Comparison of ENCODE assay signal across 8 cellular contexts in genomic region chr19:10565028-10565566, GRCh38. TPM values are rescaled to one million over a fixed set of nuclear protein-coding genes. Genes with fewer than 3 reads are reported as not detected.
DNase-seq lines count a peak whose midpoint lies in the region; ATAC-seq, FAIRE-seq and TF ChIP-seq lines count a peak whose summit lies in the region.

No MANE protein-coding gene starts in this region.

- H3K4me2 ChIP-seq in endothelial cell of umbilical vein (ENCODE audit: insufficient read depth, low read length), result peak overlapping the region; percentile 74

- no TSS peak for BruUV-seq in endothelial cell of umbilical vein (replicated peaks; lab: Mats Ljungman, UMichigan)

- peak overlapping the region; percentile 64 for H3K27ac ChIP-seq in endothelial cell of umbilical vein (ENCODE audit: insufficient read depth, low read depth, low read length)
- H3K27ac ChIP-seq in upper lobe of left lung, result peak overlapping the region; percentile 84 to 95 (median 92)

- no peaks in the 10 kb centered on the region for H4K20me1 ChIP-seq in endothelial cell of umbilical vein (replicated peaks; ENCODE audit: control insufficient read depth, extremely low read depth, insufficient read depth, low read length)

- peaks cover 27% of the 10 kb centered on the region for H3K4me1 ChIP-seq in endothelial cell of umbilical vein (ENCODE audit: control insufficient read depth, extremely low read depth, insufficient read depth, low read length)
- H3K4me1 ChIP-seq in upper lobe of left lung, result peaks cover 33 to 42% (median 40%) of the 10 kb centered on the region in 4 donors

- H3K27ac Mint-ChIP-seq in activated CD8-positive, alpha-beta T cell treated with anti-CD3 and anti-CD28 coated beads, Interleukin-2, amount 10 ng/mL, durations not matched to agents 7 days and 5 days, result peak overlapping the region; percentile 94
- H3K27ac Mint-ChIP-seq in naive B cell, result peak overlapping the region; percentile 74 to 99 (median 93)

- H3K27me3 Mint-ChIP-seq in activated CD8-positive, alpha-beta T cell treated with anti-CD3 and anti-CD28 coated beads, Interleukin-2, amount 10 ng/mL, durations not matched to agents 7 days and 5 days (ENCODE audit: low read depth), result no peaks in the 10 kb centered on the region
- no peaks in the 10 kb centered on the region for H3K27me3 Mint-ChIP-seq in naive B cell

- H3K9me3 ChIP-seq in endothelial cell of umbilical vein (replicated peaks; ENCODE audit: control insufficient read depth, insufficient read depth, low read length) (no peaks in the 10 kb centered on the region), upper lobe of left lung (no peaks in the 10 kb centered on the region)

- peaks cover 61% of the 10 kb centered on the region for H3K36me3 Mint-ChIP-seq in activated CD8-positive, alpha-beta T cell treated with anti-CD3 and anti-CD28 coated beads, Interleukin-2, amount 10 ng/mL, durations not matched to agents 7 days and 5 days (ENCODE audit: low read depth)
- H3K36me3 Mint-ChIP-seq in naive B cell, result no peaks in the 10 kb centered on the region

- no peaks in the 10 kb centered on the region for H3K9me3 Mint-ChIP-seq in activated CD8-positive, alpha-beta T cell treated with anti-CD3 and anti-CD28 coated beads, Interleukin-2, amount 10 ng/mL, durations not matched to agents 7 days and 5 days (ENCODE audit: insufficient read depth)
- no peaks in the 10 kb centered on the region for H3K9me3 Mint-ChIP-seq in naive B cell

- H3K9ac ChIP-seq in endothelial cell of umbilical vein (replicated peaks; ENCODE audit: extremely low read depth, insufficient read depth, low read length), result peak overlapping the region; percentile 89

- peaks cover 46% of the 10 kb centered on the region for H3K4me1 Mint-ChIP-seq in activated CD8-positive, alpha-beta T cell treated with anti-CD3 and anti-CD28 coated beads, Interleukin-2, amount 10 ng/mL, durations not matched to agents 7 days and 5 days (ENCODE audit: low read depth)
- peaks cover 38 to 53% (median 42%) of the 10 kb centered on the region in 3 donors for H3K4me1 Mint-ChIP-seq in naive B cell

- POLR2A ChIA-PET in activated CD8-positive, alpha-beta T cell treated with anti-CD3 and anti-CD28 coated beads, Interleukin-2, amount 10 ng/mL, durations not matched to agents 7 days and 5 days (lab: Charles Lee), result interaction anchor here (8.0 kb wide), 1 partner anchor 11 kb away, joined by 141 read pairs; no protein-coding TSS in a partner anchor
- POLR2A ChIA-PET in endothelial cell of umbilical vein (lab: Charles Lee), result interaction anchor here (0.8 kb wide), 1 partner anchor 87 kb away, joined by 3 read pairs; no protein-coding TSS in a partner anchor

- H3K4me3 ChIP-seq in endothelial cell of umbilical vein (replicated peaks in 1 of 3; ENCODE audit: insufficient read depth in 1 of 3, low read depth in 1 of 3, low read length in 3 of 3) (peak overlapping the region; percentile 75 to 99 (median 78)), upper lobe of left lung (peak overlapping the region; percentile 69 to 96 (median 86))

- dilution Hi-C loops in endothelial cell of umbilical vein (cut with MboI; ENCODE audit: extremely low pct_ligation_motif_present, low sequenced_read_pairs), result no loop called here

- no peaks in the 10 kb centered on the region for H3K9me1 ChIP-seq in endothelial cell of umbilical vein (replicated peaks; ENCODE audit: control insufficient read depth, extremely low read depth, insufficient read depth, low read length)

- DNase-seq in NCI-H1694 treated with DMSO at 0.1 percent for 48 hours (lab: John Stamatoyannopoulos, UW), result peak; percentile 13
- no peak for DNase-seq in NCI-H1694 (lab: John Stamatoyannopoulos, UW)
- DNase-seq in NCI-H146 (lab: John Stamatoyannopoulos, UW), result peak; percentile 85
- peak; percentile 75 for DNase-seq in activated CD8-positive, alpha-beta T cell treated with anti-CD3 and anti-CD28 coated beads, Interleukin-2, amount 10 ng/mL, durations not matched to agents 7 days and 5 days
- DNase-seq in endothelial cell of umbilical vein (ENCODE audit: low read depth, low spot score), result peak; percentile 26
- DNase-seq in naive B cell, result peak; percentile 60
- DNase-seq in upper lobe of left lung, result peak; percentile 45 to 76

- CTCF ChIA-PET in activated CD8-positive, alpha-beta T cell treated with anti-CD3 and anti-CD28 coated beads, Interleukin-2, amount 10 ng/mL, durations not matched to agents 7 days and 5 days (lab: Charles Lee), result interaction anchor here (6.3 kb wide), 1 partner anchor 11 kb away, joined by 76 read pairs; no protein-coding TSS in a partner anchor
- CTCF ChIA-PET in endothelial cell of umbilical vein (lab: Charles Lee), result interaction anchor here (0.6 to 1.0 kb wide), 3 partner anchors 16 to 81 kb away, joined by 3 to 4 read pairs (median 3); no protein-coding TSS in a partner anchor

- TF ChIP-seq POLR2A in endothelial cell of umbilical vein (IDR thresholded peaks at IDR 0.05; ENCODE audit: low read depth, low read length) (no peak), upper lobe of left lung (IDR thresholded peaks at IDR 0.05) (no peak)

- TF ChIP-seq CTCF in endothelial cell of umbilical vein (IDR thresholded peaks at IDR 0.05; ENCODE audit: extremely low read depth in 1 of 2, insufficient read depth in 1 of 2, low read depth in 1 of 2, low read length in 2 of 2) (peak in 1 of 2 donors; percentile 43), upper lobe of left lung (IDR thresholded peaks at IDR 0.05) (no peak)

- no peak for FAIRE-seq in endothelial cell of umbilical vein (lab: Jason Lieb, UNC)

- H3K36me3 ChIP-seq in endothelial cell of umbilical vein (ENCODE audit: control insufficient read depth in 2 of 2, extremely low read depth in 1 of 2, insufficient read depth in 2 of 2, low read length in 2 of 2) (no peaks in the 10 kb centered on the region), upper lobe of left lung (peaks cover 2 to 20% (median 12%) of the 10 kb centered on the region in 4 donors)

- TF ChIP-seq EP300 in upper lobe of left lung (IDR thresholded peaks at IDR 0.05), result no peak

- H2AFZ ChIP-seq in endothelial cell of umbilical vein (ENCODE audit: low read depth, low read length), result peak overlapping the region; percentile 96

- WGBS in upper lobe of left lung, 2 donors, result 16 to 18% methylated on average over 10 of the region's 10 CpGs

- H3K79me2 ChIP-seq in endothelial cell of umbilical vein (ENCODE audit: control insufficient read depth, insufficient read depth, low read length), result peaks cover 10% of the 10 kb centered on the region

- intact Hi-C loops in endothelial cell of umbilical vein (cut with micrococcal nuclease), result loop anchor here (5.0 kb wide), 1 partner anchor 148 kb away; no protein-coding TSS in a partner anchor

- ATAC-seq in activated CD8-positive, alpha-beta T cell treated with anti-CD3 and anti-CD28 coated beads, Interleukin-2, amount 10 ng/mL, durations not matched to agents 7 days and 5 days, result no peak
- ATAC-seq in naive B cell (ENCODE audit: low read depth in 2 of 2), result peak; percentile 17
- peak in 1 of 2 donors; percentile 18 for ATAC-seq in upper lobe of left lung (ENCODE audit: low FRiP score in 2 of 2)
- no peak for ATAC-seq in HG02981 (IDR thresholded peaks at IDR 0.05; ENCODE audit: unreplicated experiment)

- H3K27me3 ChIP-seq in endothelial cell of umbilical vein (ENCODE audit: control insufficient read depth in 2 of 2, insufficient read depth in 2 of 2, low read length in 2 of 2), result no peaks in the 10 kb centered on the region
- H3K27me3 ChIP-seq in upper lobe of left lung, result no peaks in the 10 kb centered on the region

- H3K4me3 Mint-ChIP-seq in activated CD8-positive, alpha-beta T cell treated with anti-CD3 and anti-CD28 coated beads, Interleukin-2, amount 10 ng/mL, durations not matched to agents 7 days and 5 days, result peak overlapping the region; percentile 98
- H3K4me3 Mint-ChIP-seq in naive B cell, result peak overlapping the region; percentile 86 to 100 (median 96)

RNA-seq across cellular contexts. Expression of gene KRI1, which starts 0.7 kb away (rescaled TPM):
- 10 to 100 TPM; 64.0 to 72.8 TPM for total RNA-seq in activated CD8-positive, alpha-beta T cell treated with anti-CD3 and anti-CD28 coated beads, Interleukin-2, amount 10 ng/mL, durations not matched to agents 7 days and 5 days
- 23.1 and 25.7 TPM in 2 replicates for total RNA-seq in endothelial cell of umbilical vein
- 5.9 and 6.7 TPM in 2 replicates for polyA plus RNA-seq in endothelial cell of umbilical vein
- polyA plus RNA-seq in endothelial cell of umbilical vein (2011; cell fraction: cytosol; rRNA removed), result 8.3 and 8.6 TPM in 2 replicates
- 26.1 and 35.5 TPM in 2 replicates for polyA plus RNA-seq in endothelial cell of umbilical vein (2011; cell fraction: nucleus; rRNA removed)
- 17.3 TPM in 2 replicates for polyA plus RNA-seq in endothelial cell of umbilical vein (2012)
- polyA minus RNA-seq in endothelial cell of umbilical vein, result 6.4 and 7.1 TPM in 2 replicates
- 45.5 TPM for polyA minus RNA-seq in endothelial cell of umbilical vein (2011; cell fraction: cytosol; rRNA and poly(A)+ RNA removed)
- polyA minus RNA-seq in endothelial cell of umbilical vein (2011; cell fraction: nucleus; rRNA and poly(A)+ RNA removed), result 8.1 and 9.4 TPM in 2 replicates
- 10 to 100 TPM; 10.6 to 47.6 (median 16.5) TPM for polyA plus RNA-seq in naive B cell (ENCODE audit: low read depth in 6 of 6)
- total RNA-seq in upper lobe of left lung, result 10 to 100 TPM; 13.1 to 74.4 (median 24.5) TPM

RNA-seq across cellular contexts. Expression of gene CDKN2D, which starts 3.7 kb away (rescaled TPM):
- total RNA-seq in activated CD8-positive, alpha-beta T cell treated with anti-CD3 and anti-CD28 coated beads, Interleukin-2, amount 10 ng/mL, durations not matched to agents 7 days and 5 days, result 10 to 100 TPM; 86.0 to 88.7 TPM
- total RNA-seq in endothelial cell of umbilical vein (5.0 and 5.9 TPM in 2 replicates), upper lobe of left lung (10 to 100 TPM in 5 of 6 donors, 1 to 10 TPM in 1; 2.1 to 21.3 (median 15.9) TPM)
- polyA plus RNA-seq in endothelial cell of umbilical vein (9.2 and 9.8 TPM in 2 replicates), naive B cell (ENCODE audit: low read depth in 6 of 6) (100 to 1,000 TPM; 110 to 209 (median 153) TPM)
- 8.2 and 9.1 TPM in 2 replicates for polyA plus RNA-seq in endothelial cell of umbilical vein (2011; cell fraction: cytosol; rRNA removed)
- polyA plus RNA-seq in endothelial cell of umbilical vein (2011; cell fraction: nucleus; rRNA removed), result 3.4 and 3.6 TPM in 2 replicates
- polyA plus RNA-seq in endothelial cell of umbilical vein (2012), result 4.6 and 4.9 TPM in 2 replicates
- 4.6 and 6.4 TPM in 2 replicates for polyA minus RNA-seq in endothelial cell of umbilical vein
- polyA minus RNA-seq in endothelial cell of umbilical vein (2011; cell fraction: cytosol; rRNA and poly(A)+ RNA removed), result 5.0 TPM
- polyA minus RNA-seq in endothelial cell of umbilical vein (2011; cell fraction: nucleus; rRNA and poly(A)+ RNA removed), result 0.53 and 0.82 TPM in 2 replicates

RNA-seq across cellular contexts. Expression of gene ATG4D, which starts 21.4 kb away (rescaled TPM):
- total RNA-seq in activated CD8-positive, alpha-beta T cell treated with anti-CD3 and anti-CD28 coated beads, Interleukin-2, amount 10 ng/mL, durations not matched to agents 7 days and 5 days, result 10 to 100 TPM; 46.1 to 46.9 TPM
- total RNA-seq in endothelial cell of umbilical vein (19.8 and 21.8 TPM in 2 replicates), upper lobe of left lung (10 to 100 TPM; 18.1 to 49.2 (median 27.7) TPM)
- polyA plus RNA-seq in endothelial cell of umbilical vein (24.9 and 29.6 TPM in 2 replicates), naive B cell (ENCODE audit: low read depth in 6 of 6) (10 to 100 TPM in 2 of 6 donors, 1 to 10 TPM in 4; 1.7 to 20.7 (median 9.4) TPM)
- polyA plus RNA-seq in endothelial cell of umbilical vein (2011; cell fraction: cytosol; rRNA removed), result 16.8 and 20.9 TPM in 2 replicates
- polyA plus RNA-seq in endothelial cell of umbilical vein (2011; cell fraction: nucleus; rRNA removed), result 31.8 and 39.8 TPM in 2 replicates
- 17.1 and 21.9 TPM in 2 replicates for polyA plus RNA-seq in endothelial cell of umbilical vein (2012)
- polyA minus RNA-seq in endothelial cell of umbilical vein, result 11.7 and 13.9 TPM in 2 replicates
- polyA minus RNA-seq in endothelial cell of umbilical vein (2011; cell fraction: cytosol; rRNA and poly(A)+ RNA removed), result 30.8 TPM
- 6.7 and 9.5 TPM in 2 replicates for polyA minus RNA-seq in endothelial cell of umbilical vein (2011; cell fraction: nucleus; rRNA and poly(A)+ RNA removed)

RNA-seq across cellular contexts. Expression of gene AP1M2, which starts 22.0 kb away (rescaled TPM):
- total RNA-seq in activated CD8-positive, alpha-beta T cell treated with anti-CD3 and anti-CD28 coated beads, Interleukin-2, amount 10 ng/mL, durations not matched to agents 7 days and 5 days, result not detected
- not detected in 2 replicates for total RNA-seq in endothelial cell of umbilical vein
- 0.19 TPM in 1 of 2 replicates, not detected in the other for polyA plus RNA-seq in endothelial cell of umbilical vein
- not detected in 2 replicates for polyA plus RNA-seq in endothelial cell of umbilical vein (2011; cell fraction: cytosol; rRNA removed)
- not detected in 2 replicates for polyA plus RNA-seq in endothelial cell of umbilical vein (2011; cell fraction: nucleus; rRNA removed)
- polyA plus RNA-seq in endothelial cell of umbilical vein (2012), result not detected in 2 replicates
- not detected in 2 replicates for polyA minus RNA-seq in endothelial cell of umbilical vein
- polyA minus RNA-seq in endothelial cell of umbilical vein (2011; cell fraction: cytosol; rRNA and poly(A)+ RNA removed), result 15.0 TPM
- not detected in 2 replicates for polyA minus RNA-seq in endothelial cell of umbilical vein (2011; cell fraction: nucleus; rRNA and poly(A)+ RNA removed)
- under 1 TPM in 2 of 6 donors, not detected in 4; 0.66 to 0.94 TPM for polyA plus RNA-seq in naive B cell (ENCODE audit: low read depth in 6 of 6)
- total RNA-seq in upper lobe of left lung, result 10 to 100 TPM; 35.1 to 63.1 (median 45.7) TPM

RNA-seq across cellular contexts. Expression of gene S1PR5, which starts 47.9 kb away (rescaled TPM):
- total RNA-seq in activated CD8-positive, alpha-beta T cell treated with anti-CD3 and anti-CD28 coated beads, Interleukin-2, amount 10 ng/mL, durations not matched to agents 7 days and 5 days, result under 1 TPM; 0.89 to 0.95 TPM
- total RNA-seq in endothelial cell of umbilical vein, result not detected in 2 replicates
- polyA plus RNA-seq in endothelial cell of umbilical vein, result not detected in 2 replicates
- polyA plus RNA-seq in endothelial cell of umbilical vein (2011; cell fraction: cytosol; rRNA removed), result not detected in 2 replicates
- polyA plus RNA-seq in endothelial cell of umbilical vein (2011; cell fraction: nucleus; rRNA removed), result not detected in 2 replicates
- polyA plus RNA-seq in endothelial cell of umbilical vein (2012), result not detected in 2 replicates
- not detected in 2 replicates for polyA minus RNA-seq in endothelial cell of umbilical vein
- polyA minus RNA-seq in endothelial cell of umbilical vein (2011; cell fraction: cytosol; rRNA and poly(A)+ RNA removed), result 1.2 TPM
- not detected in 2 replicates for polyA minus RNA-seq in endothelial cell of umbilical vein (2011; cell fraction: nucleus; rRNA and poly(A)+ RNA removed)
- under 1 TPM in 5 of 6 donors, not detected in 1; 0.24 to 0.96 (median 0.75) TPM for polyA plus RNA-seq in naive B cell (ENCODE audit: low read depth in 6 of 6)
- total RNA-seq in upper lobe of left lung, result 1 to 10 TPM in 4 of 6 donors, under 1 TPM in 2; 0.49 to 2.7 (median 1.8) TPM

Comparison
In these comparisons a context has a peak if more than half of its experiments do, and no peak if none do; other contexts are left out.
1. ATAC-seq: peak in naive B cell (2 of 2); none in activated CD8-positive, alpha-beta T cell treated with anti-CD3 and anti-CD28 coated beads, Interleukin-2, amount 10 ng/mL, durations not matched to agents 7 days and 5 days (single experiment) and HG02981 (single experiment).